Comparison of ENCODE assay signal across 25 cellular contexts in the genomic region with DNA sequence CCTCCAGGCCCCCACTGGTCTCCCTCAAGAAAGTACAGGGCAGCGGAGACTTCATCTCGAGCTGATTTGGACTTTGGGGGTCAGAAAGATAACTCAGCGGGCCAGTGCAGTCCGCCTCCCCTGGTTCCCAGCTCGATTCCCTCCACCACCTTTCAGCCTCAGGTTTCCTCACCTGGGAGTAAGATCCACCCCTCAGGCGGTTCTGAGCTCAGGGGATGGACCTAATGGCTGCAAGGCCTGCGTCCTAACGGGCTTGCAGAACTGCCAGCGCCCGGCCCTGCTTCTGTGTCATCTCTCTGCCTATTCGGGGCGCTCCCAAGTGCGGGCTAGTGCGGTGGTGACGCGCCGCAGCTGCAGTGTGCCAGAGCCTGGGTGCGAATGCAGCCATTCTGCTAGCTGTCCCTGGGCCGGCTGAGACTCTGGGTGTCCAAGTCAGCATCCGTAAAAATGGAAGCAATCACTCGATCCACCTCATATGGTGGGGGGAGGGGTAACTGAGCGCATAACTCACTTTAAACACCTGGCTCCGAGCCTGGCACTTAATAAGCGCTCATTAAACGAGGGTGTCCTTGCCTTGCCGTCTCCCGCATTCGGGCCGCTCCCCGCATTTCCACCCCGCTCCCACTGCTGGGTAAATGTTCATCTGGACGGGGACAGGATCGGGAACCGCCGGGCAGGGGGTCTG.
A peak's percentile ranks its signal among the peaks of the same experiment; 100 is the strongest.
DNase-seq lines count a peak whose midpoint lies in the region; ATAC-seq, FAIRE-seq and TF ChIP-seq lines count a peak whose summit lies in the region.
"Had no signal": no experiment of that assay in that cellular context is flagged by ENCODE, and none has a peak within 500 bp of the region (broad histone marks: within the 10 kb centered on the region; RNA-seq: fewer than 3 reads in every experiment).

No MANE protein-coding gene starts in this region.

- H2AFZ ChIP-seq in H9 (ENCODE audit: low read length) = no peak overlapping the region

- TF ChIP-seq CTCF in A549 (IDR thresholded peaks at IDR 0.05) (no peak), H9 (conservative IDR thresholded peaks at IDR 0.05) (no peak), dorsolateral prefrontal cortex (IDR thresholded peaks at IDR 0.05 in 54 of 56, conservative IDR thresholded peaks at IDR 0.05 in 2 of 56; ENCODE audit: low read depth in 1 of 56, partially characterized antibody in 56 of 56) (no peak), kidney epithelial cell (IDR thresholded peaks at IDR 0.05; ENCODE audit: insufficient read depth, low read length, poor library complexity, severe bottlenecking) (no peak)
- no peak for TF ChIP-seq CTCF in CD4-positive, alpha-beta T cell (IDR thresholded peaks at IDR 0.05)

- H3K36me3 Mint-ChIP-seq in H9 (ENCODE audit: insufficient read depth in 1 of 3, low read depth in 3 of 3) = no peaks in the 10 kb centered on the region
- no peaks in the 10 kb centered on the region for H3K36me3 Mint-ChIP-seq in CD4-positive, alpha-beta T cell (ENCODE audit: low read depth)
- H3K36me3 Mint-ChIP-seq: mesothelial cell of epicardium, natural killer cell had no signal

- no peak overlapping the region for H2BK20ac ChIP-seq in H9 (ENCODE audit: low read depth, low read length, poor library complexity, severe bottlenecking)

- H3K9ac ChIP-seq in H9 (ENCODE audit: extremely low read depth, insufficient read length, low read length) = no peak overlapping the region

- no peaks in the 10 kb centered on the region for H3K36me3 ChIP-seq in kidney epithelial cell (ENCODE audit: control insufficient read depth, insufficient read depth, low read length)

- CTCF ChIA-PET in A549 (lab: Yijun Ruan, JAX) = interaction anchor here (1.3 kb wide), 1 partner anchor 18 kb away, joined by 3 read pairs; no protein-coding TSS in a partner anchor
- CTCF ChIA-PET in CD4-positive, alpha-beta T cell (lab: Charles Lee) = no interaction called here

- TF ChIP-seq RAD21 in A549 (conservative IDR thresholded peaks at IDR 0.05 in 1 of 2, IDR thresholded peaks at IDR 0.05 in 1 of 2) = no peak

- peaks cover 13 to 32% of the 10 kb centered on the region in 2 experiments for H3K4me1 Mint-ChIP-seq in H9
- H3K4me1 Mint-ChIP-seq in CD4-positive, alpha-beta T cell (ENCODE audit: low read depth) = no peaks in the 10 kb centered on the region
- H3K4me1 Mint-ChIP-seq: natural killer cell had no signal

- H3K9me3 Mint-ChIP-seq in H9 = no peaks in the 10 kb centered on the region
- no peaks in the 10 kb centered on the region for H3K9me3 Mint-ChIP-seq in CD4-positive, alpha-beta T cell
- H3K9me3 Mint-ChIP-seq: activated T-cell treated with anti-CD3 and anti-CD28 coated beads, Interleukin-2, amount 50 U/mL, for 24 hours; mesothelial cell of epicardium; natural killer cell had no signal

- H3K4me2 ChIP-seq in A549 (peak overlapping the region; percentile 65), H9 (ENCODE audit: insufficient read depth, insufficient read length, low read length) (peak overlapping the region; percentile 81)

- POLR2A ChIA-PET in A549 (lab: Yijun Ruan, JAX) = no interaction called here
- POLR2A ChIA-PET in CD4-positive, alpha-beta T cell (lab: Charles Lee) = no interaction called here

- H4K20me1 ChIP-seq in H9 (ENCODE audit: control insufficient read depth, insufficient read depth, insufficient read length) = no peaks in the 10 kb centered on the region

- H3K79me1 ChIP-seq in H9 (ENCODE audit: insufficient read depth, low read depth, low read length, poor library complexity, severe bottlenecking) = no peaks in the 10 kb centered on the region

- no peak overlapping the region for H4K5ac ChIP-seq in H9 (ENCODE audit: insufficient read length, low read depth, low read length)

- H2AK5ac ChIP-seq in H9 (ENCODE audit: insufficient read length, low read length) = no peak overlapping the region

- peak overlapping the region; percentile 27; the same call in 2 of the 3 replicates for H3K4me3 ChIP-seq in A549
- peak overlapping the region in 56 of 59 donors; percentile 2 to 61 (median 42) for H3K4me3 ChIP-seq in dorsolateral prefrontal cortex
- peak overlapping the region; percentile 13 for H3K4me3 ChIP-seq in kidney epithelial cell (ENCODE audit: low read depth, low read length)

- peak overlapping the region; percentile 63 to 74 for H3K4me3 Mint-ChIP-seq in H9
- H3K4me3 Mint-ChIP-seq in CD4-positive, alpha-beta T cell = no peak overlapping the region
- H3K4me3 Mint-ChIP-seq: activated CD8-positive, alpha-beta T cell treated with anti-CD3 and anti-CD28 coated beads, Interleukin-2, amount 10 ng/mL, durations not matched to agents 7 days and 5 days; activated T-cell treated with anti-CD3 and anti-CD28 coated beads, Interleukin-2, amount 50 U/mL, for 24 hours; natural killer cell had no signal

- intact Hi-C loops in dorsolateral prefrontal cortex (cut with DNase I) = no loop called here
- intact Hi-C loops in CD4-positive, alpha-beta T cell (cut with DNase I, micrococcal nuclease) = loop anchor here in 1 of 2 experiments (10.0 kb wide), 1 partner anchor 57 kb away; no protein-coding TSS in a partner anchor

- no peak overlapping the region for H2BK15ac ChIP-seq in H9 (ENCODE audit: low read depth, low read length)

- no peak overlapping the region for H3T11ph ChIP-seq in H9 (ENCODE audit: low read length)

- H3K14ac ChIP-seq in H9 (ENCODE audit: insufficient read depth, low read length) = 0 out of 2 replicates have a peak overlapping the region, but pooled peaks have one; percentile 12

- H4K8ac ChIP-seq in H9 (replicated peaks; ENCODE audit: insufficient read length, low read depth, low read length) = no peak overlapping the region

- no peak overlapping the region for H3K56ac ChIP-seq in H9 (ENCODE audit: insufficient read length, low read depth, low read length)

- no peak for TF ChIP-seq POLR2A in A549 (IDR thresholded peaks at IDR 0.05; ENCODE audit: low read length)

- H3K27ac ChIP-seq in A549 (peak overlapping the region in 1 of 2 experiments; percentile 32; a peak in 1 of 6 replicates), H9 (ENCODE audit: insufficient read length, low read depth, low read length) (no peak overlapping the region), dorsolateral prefrontal cortex (no peak overlapping the region)
- no peak overlapping the region for H3K27ac ChIP-seq in CD4-positive, alpha-beta T cell (ENCODE audit: low read depth, low read length)
- H3K27ac ChIP-seq: epithelial cell of prostate had no signal

- peaks cover 12% of the 10 kb centered on the region for H3K23me2 ChIP-seq in H9 (ENCODE audit: insufficient read length, low read depth, low read length, poor library complexity, severe bottlenecking)

- H3K23ac ChIP-seq in H9 (ENCODE audit: insufficient read length, low read depth, low read length) = no peak overlapping the region

- DNase-seq in A549 (ENCODE audit: low read depth in 1 of 2, low spot score in 1 of 2) (no peak), H9 (peak; percentile 68), dorsolateral prefrontal cortex (peak in 2 of 10 donors; percentile 5 to 9), kidney epithelial cell (ENCODE audit: low read depth) (no peak), T-helper 1 cell (no peak)
- no peak for DNase-seq in activated effector memory CD4-positive, alpha-beta T cell treated with Interleukin-2 at 50 U/mL for 16 hours
- no peak for DNase-seq in CD4-positive, alpha-beta T cell
- DNase-seq: activated CD4-positive, CD25-positive, alpha-beta regulatory T cell treated with anti-CD3 and anti-CD28 coated beads, Interleukin-2, amount 50 U/mL, for 72 hours; activated CD8-positive, alpha-beta T cell treated with anti-CD3 and anti-CD28 coated beads, Interleukin-2, amount 10 ng/mL, durations not matched to agents 7 days and 5 days; activated naive CD4-positive, alpha-beta T cell; activated T-cell treated with anti-CD3 and anti-CD28 coated beads, Interleukin-2, amount 50 U/mL, for 24 hours; DMS153; GDM1; Kasumi-1; natural killer cell; NCI-H187; posterior cingulate gyrus; RPMI8226; stimulated activated CD4-positive, alpha-beta T cell treated with anti-CD3 and anti-CD28 coated beads, Interleukin-15, amount 100 ng/mL, for 24 hours; T1000 had no signal

- H3K4me1 ChIP-seq in A549 (no peaks in the 10 kb centered on the region), H9 (ENCODE audit: insufficient read depth, low read length) (no peaks in the 10 kb centered on the region; the same call in 1 of the 2 replicates)

- FAIRE-seq in A549 (lab: Jason Lieb, UNC) = no peak
- FAIRE-seq: urothelium cell line had no signal

- H3K27me3 Mint-ChIP-seq in H9 (ENCODE audit: low read depth) = peaks cover 81% of the 10 kb centered on the region
- H3K27me3 Mint-ChIP-seq in CD4-positive, alpha-beta T cell = peaks cover 73% of the 10 kb centered on the region

- H2BK120ac ChIP-seq in H9 (ENCODE audit: low read depth, low read length, poor library complexity, severe bottlenecking) = no peak overlapping the region

- no peak for TF ChIP-seq EP300 in A549 (IDR thresholded peaks at IDR 0.05)

- H3K79me2 ChIP-seq in H9 (ENCODE audit: insufficient read depth, low read length) = no peaks in the 10 kb centered on the region

- H3K18ac ChIP-seq in H9 (ENCODE audit: insufficient read length, low read depth, low read length) = no peak overlapping the region

- ATAC-seq in A549 = no peak
- ATAC-seq in GM19328 (IDR thresholded peaks at IDR 0.05; ENCODE audit: unreplicated experiment) = no peak
- no peak for ATAC-seq in CD4-positive, alpha-beta T cell (ENCODE audit: poor library complexity)
- ATAC-seq: activated CD8-positive, alpha-beta T cell treated with anti-CD3 and anti-CD28 coated beads, Interleukin-2, amount 10 ng/mL, durations not matched to agents 7 days and 5 days; natural killer cell; sciatic nerve had no signal

- H4K91ac ChIP-seq in H9 (ENCODE audit: insufficient read length, low read depth, low read length) = no peak overlapping the region

- H3K9me3 ChIP-seq in A549 (no peaks in the 10 kb centered on the region), H9 (ENCODE audit: control insufficient read depth, low read depth, low read length) (no peaks in the 10 kb centered on the region)
- no peaks in the 10 kb centered on the region for H3K9me3 ChIP-seq in CD4-positive, alpha-beta T cell (ENCODE audit: control insufficient read depth, low read length)

- no peak overlapping the region for H3K4ac ChIP-seq in H9 (ENCODE audit: low read depth, low read length)

- WGBS in A549 (ENCODE audit: missing lambda C conversion rate) = 61% methylated on average over 35 of the region's 35 CpGs
- no CpG with 5 or more reads among the region's 35 CpGs for WGBS in H9 (ENCODE audit: extremely low coverage, insufficient read length, low lambda C conversion rate)

- H2BK12ac ChIP-seq in H9 (ENCODE audit: insufficient read length, low read depth, low read length) = no peak overlapping the region

- H3K27me3 ChIP-seq in H9 (ENCODE audit: insufficient read depth, low read length) = peaks cover 8% of the 10 kb centered on the region; the same call in 1 of the 2 replicates
- H3K27me3 ChIP-seq in dorsolateral prefrontal cortex = peaks cover 0 to 63% (median 39%) of the 10 kb centered on the region in 45 donors
- H3K27me3 ChIP-seq in kidney epithelial cell (ENCODE audit: control insufficient read depth, insufficient read depth, low read length) = peaks cover 16% of the 10 kb centered on the region
- peaks cover 54% of the 10 kb centered on the region for H3K27me3 ChIP-seq in CD4-positive, alpha-beta T cell (ENCODE audit: control insufficient read depth, insufficient read depth, low read length)

- H3K27ac Mint-ChIP-seq in H9 = no peak overlapping the region
- H3K27ac Mint-ChIP-seq in CD4-positive, alpha-beta T cell = no peak overlapping the region
- H3K27ac Mint-ChIP-seq: activated CD8-positive, alpha-beta T cell treated with anti-CD3 and anti-CD28 coated beads, Interleukin-2, amount 10 ng/mL, durations not matched to agents 7 days and 5 days; activated T-cell treated with anti-CD3 and anti-CD28 coated beads, Interleukin-2, amount 50 U/mL, for 24 hours; mesothelial cell of epicardium; natural killer cell had no signal

- H2BK5ac ChIP-seq in H9 (ENCODE audit: insufficient read length, low read length) = no peak overlapping the region
